ENCODE assay signal across 7 cellular contexts in the genomic region with DNA sequence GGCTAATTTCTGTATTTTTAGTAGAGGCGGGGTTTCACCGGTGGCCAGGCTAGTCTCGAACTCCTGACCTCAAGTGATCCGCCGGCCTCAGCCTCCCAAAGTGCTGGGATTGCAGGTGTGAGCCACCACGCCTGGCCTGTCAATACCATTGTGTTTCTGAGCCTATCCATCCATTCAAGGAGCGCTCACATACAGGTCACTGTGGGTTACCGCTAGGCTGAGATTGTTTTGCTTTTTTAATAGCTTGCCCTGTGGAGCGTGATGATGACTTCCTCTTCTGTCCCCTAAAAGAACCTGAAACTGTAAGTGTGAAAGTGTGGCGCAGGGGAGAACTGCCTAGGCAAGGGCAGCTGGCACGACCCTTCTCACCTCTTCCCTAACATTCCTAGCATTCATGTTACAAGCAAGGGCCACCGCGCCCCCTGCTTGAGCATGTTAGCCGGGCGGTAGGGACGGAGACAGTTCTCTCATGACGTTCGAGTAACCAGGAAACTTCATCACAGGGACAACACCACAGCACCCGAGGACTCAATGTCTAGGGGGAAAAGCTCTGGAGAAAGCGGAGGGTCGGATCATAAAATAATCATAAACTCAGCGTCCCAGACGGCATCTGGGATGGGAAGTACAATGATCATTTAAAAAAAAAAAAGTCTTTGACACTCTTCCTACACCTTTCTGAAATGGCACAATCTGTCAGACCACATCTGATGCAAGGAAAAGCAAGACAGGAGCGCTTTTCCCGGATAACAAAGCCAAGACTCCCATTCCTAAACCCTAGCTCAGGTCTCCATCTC. TPM values are rescaled to one million over a fixed set of nuclear protein-coding genes. Genes with fewer than 3 reads are reported as not detected.
A peak's percentile ranks its signal among the peaks of the same experiment; 100 is the strongest.
DNase-seq lines count a peak whose midpoint lies in the region; ATAC-seq and TF ChIP-seq lines count a peak whose summit lies in the region.

No MANE protein-coding gene starts in this region.

- H3K9ac ChIP-seq in HUES48 (ENCODE audit: low read depth, low read length): no peak overlapping the region

- DNase-seq in breast epithelium (ENCODE audit: low spot score in 2 of 2) (peak in 1 of 2 donors; percentile 22), mesothelial cell of epicardium (ENCODE audit: low spot score in 2 of 2, unreplicated experiment in 2 of 2) (no peak), NCI-H1694 (lab: John Stamatoyannopoulos, UW) (no peak), pons (ENCODE audit: low spot score) (no peak)

- no peaks in the 10 kb centered on the region for H3K36me3 Mint-ChIP-seq in mesothelial cell of epicardium

- peak overlapping the region; percentile 70 for H3K4me3 Mint-ChIP-seq in mesothelial cell of epicardium

- no peak for TF ChIP-seq POLR2A in breast epithelium (IDR thresholded peaks at IDR 0.05)

- no peak overlapping the region for H3K27ac Mint-ChIP-seq in mesothelial cell of epicardium

- H3K36me3 ChIP-seq in HUES48 (ENCODE audit: control insufficient read depth, insufficient read depth, low read length) (no peaks in the 10 kb centered on the region), breast epithelium (no peaks in the 10 kb centered on the region)

- H3K27me3 Mint-ChIP-seq in mesothelial cell of epicardium (ENCODE audit: low read depth): peaks cover 11% of the 10 kb centered on the region

- peaks cover 4% of the 10 kb centered on the region for H3K9me3 Mint-ChIP-seq in mesothelial cell of epicardium

- H3K9me3 ChIP-seq in HUES48 (ENCODE audit: control insufficient read depth, insufficient read depth, low read length) (no peaks in the 10 kb centered on the region), breast epithelium (no peaks in the 10 kb centered on the region)

- peak overlapping the region; percentile 61 for H3K4me3 ChIP-seq in HUES48 (ENCODE audit: low read depth, low read length)
- H3K4me3 ChIP-seq in breast epithelium: peak overlapping the region; percentile 51 to 65 (median 64)

- H3K27ac ChIP-seq in HUES48 (ENCODE audit: low read depth, low read length) (no peak overlapping the region), breast epithelium (no peak overlapping the region)

- intact Hi-C loops in breast epithelium (cut with DNase I; ENCODE audit: low total_unique reads): no loop called here

- H3K27me3 ChIP-seq in HUES48 (ENCODE audit: control insufficient read depth, insufficient read depth, low read length) (peaks cover 35% of the 10 kb centered on the region), breast epithelium (peaks cover 0 to 4% of the 10 kb centered on the region in 2 donors)

- peaks cover 11% of the 10 kb centered on the region for H3K4me1 Mint-ChIP-seq in mesothelial cell of epicardium

- no peak for TF ChIP-seq CTCF in breast epithelium (IDR thresholded peaks at IDR 0.05)
- TF ChIP-seq CTCF in mesothelial cell of epicardium (IDR thresholded peaks at IDR 0.05; ENCODE audit: unreplicated experiment): no peak

- H3K4me1 ChIP-seq in HUES48 (ENCODE audit: control insufficient read depth, insufficient read depth, low read length) (0 out of 2 replicates have a peak, but pooled peaks cover 4% of the 10 kb centered on the region), breast epithelium (no peaks in the 10 kb centered on the region)

- ATAC-seq in GM18508 (IDR thresholded peaks at IDR 0.05; ENCODE audit: insufficient read depth, unreplicated experiment): peak; percentile 76
- ATAC-seq in GM21515 (IDR thresholded peaks at IDR 0.05; ENCODE audit: unreplicated experiment): peak; percentile 77

RNA-seq across cellular contexts. Expression of a gene that starts 0.8 kb away (rescaled TPM):
- total RNA-seq in breast epithelium (under 1 TPM; 0.15 to 0.66 (median 0.16) TPM), mesothelial cell of epicardium (1.5 to 1.9 TPM (median 1.7 TPM) in 3 replicates)
